18 cellular contexts compared by ENCODE assay signal in the genomic region with DNA sequence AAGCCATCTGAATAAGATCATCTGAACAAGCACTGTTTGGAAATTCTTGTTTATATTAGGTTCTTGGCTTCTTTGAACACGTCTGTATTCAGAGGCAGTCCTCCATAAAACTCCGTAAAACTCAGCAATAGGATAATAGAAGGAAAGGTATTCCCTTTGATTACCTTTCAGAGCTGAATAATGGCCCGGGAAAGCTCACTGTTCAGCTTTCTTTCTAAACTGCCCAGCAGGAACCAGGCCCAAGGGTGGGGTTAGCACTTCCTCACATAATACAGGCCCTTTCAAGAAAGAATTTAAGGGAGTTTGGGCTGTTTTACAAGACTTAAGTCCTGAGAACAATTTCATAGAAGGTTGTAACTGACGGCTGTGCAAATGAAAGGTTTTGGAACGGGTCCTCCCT.
"Had no signal": no experiment of that assay in that cellular context is flagged by ENCODE, and none has a peak within 500 bp of the region (broad histone marks: within the 10 kb centered on the region; RNA-seq: fewer than 3 reads in every experiment).

No MANE protein-coding gene starts in this region.

- H3K27ac ChIP-seq: dorsolateral prefrontal cortex, right atrium auricular region, sigmoid colon, skin epidermis, tibial artery, upper lobe of right lung, vagina had no signal

- H3K9me3 ChIP-seq: sigmoid colon, tibial artery, upper lobe of right lung, vagina had no signal

- H3K4me1 ChIP-seq: right atrium auricular region, tibial artery, upper lobe of right lung, vagina had no signal

- H3K27me3 ChIP-seq: dorsolateral prefrontal cortex, right atrium auricular region, sigmoid colon, tibial artery, upper lobe of right lung, vagina had no signal

- DNase-seq: cortex of kidney; dorsolateral prefrontal cortex; effector CD8-positive, alpha-beta T cell; foreskin melanocyte; head of caudate nucleus; hypothalamus; immature natural killer cell; kidney; left colon; mesendoderm; naive B cell; sigmoid colon; stimulated activated CD4-positive, alpha-beta T cell treated with anti-CD3 and anti-CD28 coated beads, Interleukin-2, amount 100 ng/mL, for 48 hours; tibial artery; upper lobe of right lung had no signal

- ATAC-seq: left colon, upper lobe of right lung had no signal

- H3K4me3 ChIP-seq: dorsolateral prefrontal cortex, right atrium auricular region, sigmoid colon, skin epidermis, tibial artery, upper lobe of right lung, vagina had no signal

- H3K36me3 ChIP-seq: right atrium auricular region, sigmoid colon, tibial artery, upper lobe of right lung, vagina had no signal
